Comparison of ENCODE assay signal across 18 cellular contexts in genomic region chr4:6730603-6731300, GRCh38. TPM values are rescaled to one million over a fixed set of nuclear protein-coding genes. Genes with fewer than 3 reads are reported as not detected.
DNase-seq lines count a peak whose midpoint lies in the region; ATAC-seq and TF ChIP-seq lines count a peak whose summit lies in the region.
"Had no signal": no experiment of that assay in that cellular context is flagged by ENCODE, and none has a peak within 500 bp of the region (broad histone marks: within the 10 kb centered on the region; RNA-seq: fewer than 3 reads in every experiment).

No MANE protein-coding gene starts in this region.

- no peak overlapping the region for H4K5ac ChIP-seq in IMR-90 (ENCODE audit: low read depth, low read length)

- peaks cover 5% of the 10 kb centered on the region for H3K4me1 ChIP-seq in CD8-positive, alpha-beta memory T cell (ENCODE audit: insufficient read depth, low read length)
- H3K4me1 ChIP-seq in IMR-90 (ENCODE audit: control insufficient read depth, insufficient read depth, low read length) (peaks cover 9% of the 10 kb centered on the region), osteoblast (ENCODE audit: insufficient read depth, low read length) (peaks cover 17% of the 10 kb centered on the region), endodermal cell (ENCODE audit: control insufficient read depth, insufficient read depth, low read length) (no peaks in the 10 kb centered on the region)

- in situ Hi-C loops in IMR-90 (cut with MboI; ENCODE audit: low sequenced_read_pairs): no loop called here

- no peak for TF ChIP-seq RAD21 in IMR-90 (IDR thresholded peaks at IDR 0.05; ENCODE audit: low read length)

- peaks cover 14% of the 10 kb centered on the region for H3K9me1 ChIP-seq in IMR-90 (ENCODE audit: insufficient read depth, low read length)

- no peak overlapping the region for H2BK5ac ChIP-seq in IMR-90 (ENCODE audit: low read depth, low read length, poor library complexity, severe bottlenecking)

- H2BK20ac ChIP-seq in IMR-90 (ENCODE audit: low read depth, low read length): peak overlapping the region; percentile 92

- H3K79me2 ChIP-seq in osteoblast (ENCODE audit: insufficient read depth, low read length): no peaks in the 10 kb centered on the region

- H3K27me3 ChIP-seq in CD8-positive, alpha-beta memory T cell (ENCODE audit: insufficient read depth, low read length, poor library complexity, severe bottlenecking): no peaks in the 10 kb centered on the region
- H3K27me3 ChIP-seq in IMR-90 (ENCODE audit: control insufficient read depth, insufficient read depth, low read length) (no peaks in the 10 kb centered on the region), osteoblast (ENCODE audit: insufficient read depth, low read length) (no peaks in the 10 kb centered on the region), endodermal cell (ENCODE audit: control insufficient read depth, insufficient read depth, low read length, poor library complexity, severe bottlenecking) (no peaks in the 10 kb centered on the region)
- H3K27me3 ChIP-seq: BLaER1 treated with 17β-estradiol and CSF1 and Interleukin-3, amounts not matched to agents 10 nM and 100 nM; spleen had no signal

- CTCF ChIA-PET in CD8-positive, alpha-beta memory T cell (lab: Charles Lee): interaction anchor here (0.6 to 1.0 kb wide), 3 partner anchors 11 to 40 kb away, joined by 3 to 5 read pairs (median 4); no protein-coding TSS in a partner anchor
- CTCF ChIA-PET in IMR-90 (lab: Yijun Ruan, JAX): interaction anchor here (0.6 to 0.7 kb wide), 2 partner anchors 173 to 321 kb away, joined by 4 to 5 read pairs; no protein-coding TSS in a partner anchor

- no peaks in the 10 kb centered on the region for H3K36me3 ChIP-seq in CD8-positive, alpha-beta memory T cell (ENCODE audit: insufficient read depth, low read length)
- H3K36me3 ChIP-seq in IMR-90 (ENCODE audit: control insufficient read depth, insufficient read depth, low read length) (no peaks in the 10 kb centered on the region), osteoblast (ENCODE audit: insufficient read depth, low read length) (no peaks in the 10 kb centered on the region), endodermal cell (ENCODE audit: control insufficient read depth, insufficient read depth, low read length) (no peaks in the 10 kb centered on the region)
- H3K36me3 ChIP-seq: BLaER1 treated with 17β-estradiol and CSF1 and Interleukin-3, amounts not matched to agents 10 nM and 100 nM; spleen; thoracic aorta had no signal

- POLR2A ChIA-PET in CD8-positive, alpha-beta memory T cell (lab: Charles Lee): interaction anchor here (0.7 kb wide), 2 partner anchors 19 to 161 kb away, joined by 4 to 5 read pairs; no protein-coding TSS in a partner anchor
- POLR2A ChIA-PET in IMR-90 (lab: Charles Lee; ENCODE audit: unreplicated experiment): interaction anchor here (0.6 kb wide), 2 partner anchors 54 to 415 kb away, joined by 7 to 8 read pairs; no protein-coding TSS in a partner anchor

- H2AK9ac ChIP-seq in IMR-90 (replicated peaks; ENCODE audit: low read depth, low read length, poor library complexity): no peak overlapping the region

- ATAC-seq in IMR-90 (ENCODE audit: low read depth): no peak
- no peak for ATAC-seq in HG03520 (IDR thresholded peaks at IDR 0.05; ENCODE audit: unreplicated experiment)

- H3K4me2 ChIP-seq in IMR-90 (ENCODE audit: low read depth, low read length): no peak overlapping the region
- no peak overlapping the region for H3K4me2 ChIP-seq in osteoblast (ENCODE audit: insufficient read depth, low read length)

- H2AFZ ChIP-seq in IMR-90 (replicated peaks; ENCODE audit: low read length, poor library complexity) (peak overlapping the region; percentile 16), osteoblast (ENCODE audit: low read length) (peak overlapping the region; percentile 66)

- no peak overlapping the region for H4K8ac ChIP-seq in IMR-90 (ENCODE audit: low read depth in 2 of 2, low read length in 2 of 2)

- TF ChIP-seq POLR2A in IMR-90 (IDR thresholded peaks at IDR 0.05; ENCODE audit: low read depth, low read length): no peak

- 0 out of 2 replicates have a peak overlapping the region, but pooled peaks have one; percentile 99 for H4K91ac ChIP-seq in IMR-90 (ENCODE audit: insufficient read depth, low read depth, low read length)

- no peak overlapping the region for H3K23ac ChIP-seq in IMR-90 (ENCODE audit: low read depth, low read length)

- H3K14ac ChIP-seq in IMR-90 (replicated peaks; ENCODE audit: low read depth, low read length): no peak overlapping the region

- intact Hi-C loops in IMR-90 (cut with micrococcal nuclease): no loop called here

- no peak for TF ChIP-seq CTCF in IMR-90 (conservative IDR thresholded peaks at IDR 0.05; ENCODE audit: low read depth, low read length)
- TF ChIP-seq CTCF in osteoblast (IDR thresholded peaks at IDR 0.05; ENCODE audit: extremely low read depth, low read depth, low read length): no peak
- no peak for TF ChIP-seq CTCF in endodermal cell (conservative IDR thresholded peaks at IDR 0.05)

- WGBS in IMR-90 (ENCODE audit: extremely low coverage in 2 of 2, insufficient read length in 1 of 2), 2 experiments: 72% methylated on average over 3 of the region's 20 CpGs; no CpG with 5 or more reads in 1 of the 2 experiments
- 87 to 91% methylated on average over 8 to 20 of the region's 20 CpGs for WGBS in endodermal cell (ENCODE audit: insufficient coverage in 1 of 2, insufficient read length in 1 of 2), 2 experiments

- H2AK5ac ChIP-seq in IMR-90 (ENCODE audit: low read depth, low read length): peak overlapping the region; percentile 5; the same call in 1 of the 2 replicates

- H3K36me3 Mint-ChIP-seq in CD8-positive, alpha-beta memory T cell: no peaks in the 10 kb centered on the region
- H3K36me3 Mint-ChIP-seq in endodermal cell (ENCODE audit: low read depth): no peaks in the 10 kb centered on the region
- H3K36me3 Mint-ChIP-seq: mesothelial cell of epicardium had no signal

- 0 out of 4 replicates have a peak, but pooled peaks cover 0 to 4% of the 10 kb centered on the region in 2 experiments for H3K79me1 ChIP-seq in IMR-90 (ENCODE audit: low read depth in 1 of 2, low read length in 2 of 2)

- H3K9ac ChIP-seq in IMR-90 (ENCODE audit: low read depth, low read length): no peak overlapping the region
- no peak overlapping the region for H3K9ac ChIP-seq in endodermal cell (ENCODE audit: extremely low read depth, low read length, poor library complexity, severe bottlenecking)
- H3K9ac ChIP-seq: BLaER1 treated with 17β-estradiol and CSF1 and Interleukin-3, amounts not matched to agents 10 nM and 100 nM had no signal

- no peaks in the 10 kb centered on the region for H3K9me3 Mint-ChIP-seq in CD8-positive, alpha-beta memory T cell
- H3K9me3 Mint-ChIP-seq in endodermal cell: no peaks in the 10 kb centered on the region
- H3K9me3 Mint-ChIP-seq: activated CD4-positive, alpha-beta memory T cell treated with anti-CD3 and anti-CD28 coated beads, Interleukin-2, amount 10 ng/mL, durations not matched to agents 7 days and 5 days; mesothelial cell of epicardium had no signal

- H3K9me3 ChIP-seq in CD8-positive, alpha-beta memory T cell (ENCODE audit: low read length): no peaks in the 10 kb centered on the region
- H3K9me3 ChIP-seq in IMR-90 (ENCODE audit: control insufficient read depth, insufficient read depth, low read length) (no peaks in the 10 kb centered on the region), osteoblast (ENCODE audit: low read depth, low read length) (no peaks in the 10 kb centered on the region), endodermal cell (ENCODE audit: control insufficient read depth, low read length) (no peaks in the 10 kb centered on the region)
- H3K9me3 ChIP-seq: BLaER1 treated with 17β-estradiol and CSF1 and Interleukin-3, amounts not matched to agents 10 nM and 100 nM; spleen; thoracic aorta had no signal

- H4K20me1 ChIP-seq in IMR-90 (ENCODE audit: insufficient read depth, low read length) (no peaks in the 10 kb centered on the region), osteoblast (ENCODE audit: insufficient read depth, low read length) (no peaks in the 10 kb centered on the region)
- H4K20me1 ChIP-seq: BLaER1 treated with 17β-estradiol and CSF1 and Interleukin-3, amounts not matched to agents 10 nM and 100 nM had no signal

- 0 out of 2 replicates have a peak overlapping the region, but pooled peaks have one; percentile 86 for H3K4ac ChIP-seq in IMR-90 (ENCODE audit: low read depth, low read length)

- peak overlapping the region; percentile 100 for H2BK120ac ChIP-seq in IMR-90 (ENCODE audit: low read depth, low read length)

- no peak overlapping the region for H3K56ac ChIP-seq in IMR-90 (ENCODE audit: extremely low read depth, insufficient read depth, low read length)

- dilution Hi-C loops in IMR-90 (cut with HindIII; ENCODE audit: low sequenced_read_pairs, unreplicated experiment): no loop called here

- no peak for DNase-seq in CD8-positive, alpha-beta memory T cell
- no peak for DNase-seq in IMR-90
- peak in 1 of 61 donors; percentile 31 for DNase-seq in caudate nucleus (lab: John Stamatoyannopoulos, UW)
- no peak for DNase-seq in osteoblast (ENCODE audit: insufficient read length, low spot score, missing footprints)
- no peak for DNase-seq in stimulated activated CD8-positive, alpha-beta memory T cell treated with anti-CD3 and anti-CD28 coated beads, Interleukin-4, amount 100 ng/mL, for 48 hours
- DNase-seq in endodermal cell: no peak
- DNase-seq: activated CD4-positive, alpha-beta memory T cell treated with anti-CD3 and anti-CD28 coated beads, Interleukin-2, amount 10 ng/mL, durations not matched to agents 7 days and 5 days; activated naive CD4-positive, alpha-beta T cell; effector CD4-positive, alpha-beta T cell; EL; foreskin melanocyte; SHP77 treated with DMSO at 0.1 percent for 48 hours; spleen; T1000 had no signal

- no peak overlapping the region for H3K4me3 ChIP-seq in CD8-positive, alpha-beta memory T cell (ENCODE audit: low read length)
- H3K4me3 ChIP-seq in IMR-90 (ENCODE audit: insufficient read depth, low read depth, low read length): no peak overlapping the region
- no peak overlapping the region for H3K4me3 ChIP-seq in osteoblast (ENCODE audit: insufficient read depth, low read length)
- H3K4me3 ChIP-seq in endodermal cell (ENCODE audit: low read length): no peak overlapping the region
- H3K4me3 ChIP-seq: BLaER1 treated with 17β-estradiol and CSF1 and Interleukin-3, amounts not matched to agents 10 nM and 100 nM; spleen; thoracic aorta had no signal

- H3K27ac Mint-ChIP-seq in CD8-positive, alpha-beta memory T cell: no peak overlapping the region
- no peak overlapping the region for H3K27ac Mint-ChIP-seq in endodermal cell
- H3K27ac Mint-ChIP-seq: activated CD4-positive, alpha-beta memory T cell treated with anti-CD3 and anti-CD28 coated beads, Interleukin-2, amount 10 ng/mL, durations not matched to agents 7 days and 5 days; mesothelial cell of epicardium had no signal

- H2BK15ac ChIP-seq in IMR-90 (ENCODE audit: low read depth, low read length): peak overlapping the region; percentile 77; the same call in 1 of the 3 replicates

- BruUV-seq in IMR-90 (replicated peaks; lab: Mats Ljungman, UMichigan): no TSS peak

- peaks cover 0 to 5% of the 10 kb centered on the region in 2 donors for H3K27me3 Mint-ChIP-seq in CD8-positive, alpha-beta memory T cell
- H3K27me3 Mint-ChIP-seq in endodermal cell (ENCODE audit: insufficient read depth): peaks cover 4% of the 10 kb centered on the region
- H3K27me3 Mint-ChIP-seq: activated CD4-positive, alpha-beta memory T cell treated with anti-CD3 and anti-CD28 coated beads, Interleukin-2, amount 10 ng/mL, durations not matched to agents 7 days and 5 days had no signal

- H3K18ac ChIP-seq in IMR-90 (ENCODE audit: low read depth, low read length): 0 out of 2 replicates have a peak overlapping the region, but pooled peaks have one; percentile 32

- no peak overlapping the region for H3K4me3 Mint-ChIP-seq in CD8-positive, alpha-beta memory T cell
- H3K4me3 Mint-ChIP-seq in endodermal cell: no peak overlapping the region
- H3K4me3 Mint-ChIP-seq: activated CD4-positive, alpha-beta memory T cell treated with anti-CD3 and anti-CD28 coated beads, Interleukin-2, amount 10 ng/mL, durations not matched to agents 7 days and 5 days; mesothelial cell of epicardium had no signal

- peaks cover 0 to 6% (median 2%) of the 10 kb centered on the region in 3 donors for H3K4me1 Mint-ChIP-seq in CD8-positive, alpha-beta memory T cell
- H3K4me1 Mint-ChIP-seq in endodermal cell: peaks cover 2% of the 10 kb centered on the region

- H3K27ac ChIP-seq in CD8-positive, alpha-beta memory T cell (ENCODE audit: low read depth, low read length): peak overlapping the region; percentile 83
- H3K27ac ChIP-seq in IMR-90 (ENCODE audit: insufficient read depth, low read length) (no peak overlapping the region), caudate nucleus (ENCODE audit: low read depth, low read length) (peak overlapping the region; percentile 46), osteoblast (ENCODE audit: low read depth, low read length) (no peak overlapping the region), endodermal cell (ENCODE audit: low read depth, low read length) (no peak overlapping the region)
- H3K27ac ChIP-seq: spleen, thoracic aorta had no signal

RNA-seq across cellular contexts. Expression of gene BLOC1S4, which starts 14.8 kb away (rescaled TPM):
- total RNA-seq in CD8-positive, alpha-beta memory T cell: 10 to 100 TPM; 21.5 to 22.9 TPM
- 96.7 TPM for polyA plus RNA-seq in CD8-positive, alpha-beta memory T cell
- 8.8 and 13.3 TPM in 2 replicates for total RNA-seq in IMR-90 (2012; rRNA removed)
- 22.1 and 24.2 TPM in 2 replicates for polyA plus RNA-seq in IMR-90 (2012; rRNA removed)
- 7.3 and 27.7 TPM in 2 replicates for polyA plus RNA-seq in IMR-90 (2012; cell fraction: cytosol; rRNA removed)
- 8.6 and 17.4 TPM in 2 replicates for polyA plus RNA-seq in IMR-90 (2012; cell fraction: nucleus; rRNA removed; ENCODE audit: low replicate concordance)
- 10.0 and 10.9 TPM in 2 replicates for total RNA-seq in osteoblast
- 10 to 100 TPM; 18.8 to 26.5 TPM for total RNA-seq in endodermal cell
- 21.0 TPM for polyA plus RNA-seq in endodermal cell (2013, experiment 1 of 2)
- 18.1 TPM for polyA plus RNA-seq in endodermal cell (2013, experiment 2 of 2)

RNA-seq across cellular contexts. Expression of gene MRFAP1L1, which starts 21.1 kb away (rescaled TPM):
- total RNA-seq in CD8-positive, alpha-beta memory T cell: 10 to 100 TPM; 54.9 to 55.9 TPM
- polyA plus RNA-seq in CD8-positive, alpha-beta memory T cell: 142 TPM
- total RNA-seq in IMR-90 (2012; rRNA removed): 31.7 and 64.2 TPM in 2 replicates
- 41.7 and 47.0 TPM in 2 replicates for polyA plus RNA-seq in IMR-90 (2012; rRNA removed)
- 21.2 and 35.5 TPM in 2 replicates for polyA plus RNA-seq in IMR-90 (2012; cell fraction: cytosol; rRNA removed)
- polyA plus RNA-seq in IMR-90 (2012; cell fraction: nucleus; rRNA removed; ENCODE audit: low replicate concordance): 7.2 and 19.4 TPM in 2 replicates
- 38.0 and 39.2 TPM in 2 replicates for total RNA-seq in osteoblast
- 10 to 100 TPM; 45.0 to 50.2 TPM for total RNA-seq in endodermal cell
- polyA plus RNA-seq in endodermal cell (2013, experiment 1 of 2): 64.3 TPM
- 53.7 TPM for polyA plus RNA-seq in endodermal cell (2013, experiment 2 of 2)

RNA-seq across cellular contexts. Expression of gene S100P, which starts 37.1 kb away (rescaled TPM):
- total RNA-seq in CD8-positive, alpha-beta memory T cell: 1 to 10 TPM; 1.0 to 1.2 TPM
- 1.7 TPM for polyA plus RNA-seq in CD8-positive, alpha-beta memory T cell
- not detected in 2 replicates for total RNA-seq in IMR-90 (2012; rRNA removed)
- polyA plus RNA-seq in IMR-90 (2012; rRNA removed): not detected in 2 replicates
- polyA plus RNA-seq in IMR-90 (2012; cell fraction: cytosol; rRNA removed): not detected in 2 replicates
- 0.06 TPM in 1 of 2 replicates, not detected in the other for polyA plus RNA-seq in IMR-90 (2012; cell fraction: nucleus; rRNA removed; ENCODE audit: low replicate concordance)
- total RNA-seq in osteoblast: 0.29 and 0.36 TPM in 2 replicates
- not detected for total RNA-seq in endodermal cell
- not detected for polyA plus RNA-seq in endodermal cell (2013, experiment 1 of 2)
- not detected for polyA plus RNA-seq in endodermal cell (2013, experiment 2 of 2)

RNA-seq across cellular contexts. Expression of gene KIAA0232, which starts 51.8 kb away (rescaled TPM):
- 10 to 100 TPM; 16.0 to 16.4 TPM for total RNA-seq in CD8-positive, alpha-beta memory T cell
- 13.6 TPM for polyA plus RNA-seq in CD8-positive, alpha-beta memory T cell
- total RNA-seq in IMR-90 (2012; rRNA removed) (19.5 and 23.1 TPM in 2 replicates), osteoblast (23.9 and 25.0 TPM in 2 replicates), endodermal cell (10 to 100 TPM; 32.9 to 43.5 TPM)
- 5.8 and 6.8 TPM in 2 replicates for polyA plus RNA-seq in IMR-90 (2012; rRNA removed)
- 1.8 and 4.3 TPM in 2 replicates for polyA plus RNA-seq in IMR-90 (2012; cell fraction: cytosol; rRNA removed)
- polyA plus RNA-seq in IMR-90 (2012; cell fraction: nucleus; rRNA removed; ENCODE audit: low replicate concordance): 3.7 and 10.2 TPM in 2 replicates
- 30.0 TPM for polyA plus RNA-seq in endodermal cell (2013, experiment 1 of 2)
- polyA plus RNA-seq in endodermal cell (2013, experiment 2 of 2): 32.5 TPM

Comparison
In these comparisons a context has a peak if more than half of its experiments do, and no peak if none do; other contexts are left out.
1. H3K27ac ChIP-seq: peak in CD8-positive, alpha-beta memory T cell (single experiment) and caudate nucleus (single experiment); none in IMR-90 (single experiment), osteoblast (single experiment) and endodermal cell (single experiment).